In the genomic region with DNA sequence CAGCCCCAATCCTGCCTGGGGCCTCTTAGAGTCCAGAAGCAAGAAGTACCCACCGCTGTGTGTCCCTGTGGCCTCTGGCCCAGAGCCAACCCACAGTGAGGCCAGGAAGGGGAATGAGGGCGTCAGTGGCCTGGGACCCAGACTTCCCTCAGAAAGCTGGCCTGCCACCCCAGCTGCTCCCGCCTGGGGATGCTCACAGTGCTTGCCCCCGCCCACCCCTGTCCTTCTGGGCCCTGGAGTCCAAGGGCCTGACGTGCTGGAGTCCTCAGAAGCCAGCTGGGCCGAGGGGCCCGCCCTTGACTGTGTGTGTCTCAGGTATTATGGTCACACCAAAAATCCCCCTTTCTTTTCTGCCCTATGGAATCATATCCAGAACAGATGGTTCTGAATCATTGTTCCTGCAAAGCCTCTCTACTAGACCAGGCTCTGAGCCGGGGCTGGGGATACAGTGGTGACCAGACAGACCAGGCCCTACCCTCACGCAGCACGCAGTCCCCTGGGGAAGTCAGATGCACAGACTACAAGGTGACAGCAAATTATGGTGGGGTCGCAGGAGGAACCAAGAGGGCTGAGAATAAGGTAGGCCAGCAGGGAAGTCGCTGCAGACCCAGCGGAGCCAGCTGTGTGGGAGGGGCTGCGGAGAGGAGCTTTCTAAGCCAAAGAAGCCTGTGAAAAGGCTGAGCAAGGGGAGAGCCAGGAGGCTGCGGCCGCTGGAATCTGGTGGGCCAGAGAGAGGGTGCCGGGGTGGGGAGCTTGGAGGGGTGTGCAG, we compare ENCODE assay signal across 1 cellular context.
TF ChIP-seq lines count a peak whose summit lies in the region.

No MANE protein-coding gene starts in this region.

TF ChIP-seq in GM23338, 12 proteins besides CTCF, POLR2A, EP300 and RAD21 (continued from another document):
- no peak for TF ChIP-seq ZNF462 (CRISPR knock-in tag; IDR thresholded peaks at IDR 0.05)
- TF ChIP-seq JUNB (IDR thresholded peaks at IDR 0.05; ENCODE audit: unreplicated experiment), result no peak
- TF ChIP-seq POLR2AphosphoS5 (IDR thresholded peaks at IDR 0.05; ENCODE audit: low read depth), result no peak
- no peak for TF ChIP-seq EZH2phosphoT487 (IDR thresholded peaks at IDR 0.05; ENCODE audit: unreplicated experiment)
- TF ChIP-seq ZNF331 (CRISPR knock-in tag; IDR thresholded peaks at IDR 0.05; ENCODE audit: low read depth), result no peak
- no peak for TF ChIP-seq REST (IDR thresholded peaks at IDR 0.05; ENCODE audit: unreplicated experiment)
- TF ChIP-seq, protein P1, sequence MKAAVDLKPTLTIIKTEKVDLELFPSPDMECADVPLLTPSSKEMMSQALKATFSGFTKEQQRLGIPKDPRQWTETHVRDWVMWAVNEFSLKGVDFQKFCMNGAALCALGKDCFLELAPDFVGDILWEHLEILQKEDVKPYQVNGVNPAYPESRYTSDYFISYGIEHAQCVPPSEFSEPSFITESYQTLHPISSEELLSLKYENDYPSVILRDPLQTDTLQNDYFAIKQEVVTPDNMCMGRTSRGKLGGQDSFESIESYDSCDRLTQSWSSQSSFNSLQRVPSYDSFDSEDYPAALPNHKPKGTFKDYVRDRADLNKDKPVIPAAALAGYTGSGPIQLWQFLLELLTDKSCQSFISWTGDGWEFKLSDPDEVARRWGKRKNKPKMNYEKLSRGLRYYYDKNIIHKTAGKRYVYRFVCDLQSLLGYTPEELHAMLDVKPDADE (IDR thresholded peaks at IDR 0.05), result no peak
- TF ChIP-seq CREB1 (CRISPR knock-in tag; IDR thresholded peaks at IDR 0.05; ENCODE audit: low read depth), result no peak
- TF ChIP-seq NANOG (IDR thresholded peaks at IDR 0.05; ENCODE audit: borderline replicate concordance), result no peak
- TF ChIP-seq STAT1 (IDR thresholded peaks at IDR 0.05; ENCODE audit: unreplicated experiment), result no peak
